9 cellular contexts compared by ENCODE assay signal in genomic region chr9:127311239-127311741, GRCh38. TPM values are rescaled to one million over a fixed set of nuclear protein-coding genes. Genes with fewer than 3 reads are reported as not detected.
A peak's percentile ranks its signal among the peaks of the same experiment; 100 is the strongest.
DNase-seq lines count a peak whose midpoint lies in the region; ATAC-seq and TF ChIP-seq lines count a peak whose summit lies in the region.
"Had no signal": no experiment of that assay in that cellular context is flagged by ENCODE, and none has a peak within 500 bp of the region (broad histone marks: within the 10 kb centered on the region; RNA-seq: fewer than 3 reads in every experiment).

No MANE protein-coding gene starts in this region.

- H3K9ac ChIP-seq in IMR-90 (ENCODE audit: low read depth, low read length): no peak overlapping the region

- TF ChIP-seq POLR2A in IMR-90 (IDR thresholded peaks at IDR 0.05; ENCODE audit: low read depth, low read length): no peak
- no peak for TF ChIP-seq POLR2A in gastrocnemius medialis (IDR thresholded peaks at IDR 0.05)

- no peak for ATAC-seq in CD8-positive, alpha-beta T cell
- ATAC-seq in IMR-90 (ENCODE audit: low read depth): peak; percentile 48
- peak; percentile 46 to 49 for ATAC-seq in gastrocnemius medialis
- no peak for ATAC-seq in HG03460 (IDR thresholded peaks at IDR 0.05; ENCODE audit: unreplicated experiment)
- no peak for ATAC-seq in HG03469 (IDR thresholded peaks at IDR 0.05; ENCODE audit: unreplicated experiment)

- H3K4me3 ChIP-seq in CD8-positive, alpha-beta T cell (ENCODE audit: low read depth, low read length): no peak overlapping the region
- H3K4me3 ChIP-seq in IMR-90 (ENCODE audit: insufficient read depth, low read depth, low read length) (no peak overlapping the region), gastrocnemius medialis (no peak overlapping the region)

- no peak overlapping the region for H2BK120ac ChIP-seq in IMR-90 (ENCODE audit: low read depth, low read length)

- no peak overlapping the region for H2BK20ac ChIP-seq in IMR-90 (ENCODE audit: low read depth, low read length)

- TF ChIP-seq CTCF in CD8-positive, alpha-beta T cell (IDR thresholded peaks at IDR 0.05): no peak
- TF ChIP-seq CTCF in IMR-90 (conservative IDR thresholded peaks at IDR 0.05; ENCODE audit: low read depth, low read length) (peak; percentile 33; the same call in 1 of the 2 replicates), gastrocnemius medialis (IDR thresholded peaks at IDR 0.05 in 4 of 5, conservative IDR thresholded peaks at IDR 0.05 in 1 of 5) (peak in 3 of 5 experiments; percentile 30 to 63 (median 49))

- dilution Hi-C loops in IMR-90 (cut with HindIII; ENCODE audit: low sequenced_read_pairs, unreplicated experiment): no loop called here

- CTCF ChIA-PET in CD8-positive, alpha-beta T cell (lab: Charles Lee): interaction anchor here (1.1 to 1.6 kb wide), 9 partner anchors 9 to 277 kb away, joined by 3 to 9 read pairs (median 4); partner anchors contain the start of gene SLC2A8
- CTCF ChIA-PET in IMR-90 (lab: Yijun Ruan, JAX): interaction anchor here (0.6 kb wide), 1 partner anchor 86 kb away, joined by 5 read pairs; the partner anchor contains the start of gene SLC2A8

- H3K27ac Mint-ChIP-seq in CD8-positive, alpha-beta T cell: no peak overlapping the region

- H3K14ac ChIP-seq in IMR-90 (replicated peaks; ENCODE audit: low read depth, low read length): no peak overlapping the region

- no peaks in the 10 kb centered on the region for H3K36me3 ChIP-seq in CD8-positive, alpha-beta T cell (ENCODE audit: insufficient read depth, low read length)
- H3K36me3 ChIP-seq in IMR-90 (ENCODE audit: control insufficient read depth, insufficient read depth, low read length): no peaks in the 10 kb centered on the region
- no peaks in the 10 kb centered on the region for H3K36me3 ChIP-seq in gastrocnemius medialis

- H2BK5ac ChIP-seq in IMR-90 (ENCODE audit: low read depth, low read length, poor library complexity, severe bottlenecking): no peak overlapping the region

- 0 out of 2 replicates have a peak overlapping the region, but pooled peaks have one; percentile 20 for H3K4me2 ChIP-seq in IMR-90 (ENCODE audit: low read depth, low read length)

- no peak overlapping the region for H4K5ac ChIP-seq in IMR-90 (ENCODE audit: low read depth, low read length)

- no peak overlapping the region for H2AK9ac ChIP-seq in IMR-90 (replicated peaks; ENCODE audit: low read depth, low read length, poor library complexity)

- no peak overlapping the region for H3K18ac ChIP-seq in IMR-90 (ENCODE audit: low read depth, low read length)

- no peaks in the 10 kb centered on the region for H3K27me3 ChIP-seq in CD8-positive, alpha-beta T cell (ENCODE audit: insufficient read depth, low read length)
- H3K27me3 ChIP-seq in IMR-90 (ENCODE audit: control insufficient read depth, insufficient read depth, low read length) (no peaks in the 10 kb centered on the region), gastrocnemius medialis (no peaks in the 10 kb centered on the region)

- no peak overlapping the region for H3K56ac ChIP-seq in IMR-90 (ENCODE audit: extremely low read depth, insufficient read depth, low read length)

- peak; percentile 31; the same call in 1 of the 2 replicates for TF ChIP-seq RAD21 in IMR-90 (IDR thresholded peaks at IDR 0.05; ENCODE audit: low read length)

- H4K20me1 ChIP-seq in IMR-90 (ENCODE audit: insufficient read depth, low read length): no peaks in the 10 kb centered on the region

- no peaks in the 10 kb centered on the region for H3K9me1 ChIP-seq in IMR-90 (ENCODE audit: insufficient read depth, low read length)

- peak in 5 of 7 experiments; percentile 6 to 52 (median 25) for DNase-seq in CD8-positive, alpha-beta T cell
- peak; percentile 36 for DNase-seq in IMR-90
- DNase-seq in activated CD4-positive, alpha-beta T cell treated with anti-CD3 and anti-CD28 coated beads, Interleukin-2, amount 50 U/mL, for 1 hour: peak; percentile 18
- DNase-seq in fibroblast of the conjunctiva (ENCODE audit: low read depth): peak; percentile 35
- DNase-seq in gastrocnemius medialis: peak in 1 of 2 donors; percentile 42
- no peak for DNase-seq in midbrain (lab: John Stamatoyannopoulos, UW)

- no peaks in the 10 kb centered on the region for H3K9me3 Mint-ChIP-seq in CD8-positive, alpha-beta T cell

- H3K23ac ChIP-seq in IMR-90 (ENCODE audit: low read depth, low read length): no peak overlapping the region

- H3K4ac ChIP-seq in IMR-90 (ENCODE audit: low read depth, low read length): no peak overlapping the region

- H3K79me1 ChIP-seq in IMR-90 (ENCODE audit: low read depth in 1 of 2, low read length in 2 of 2): no peaks in the 10 kb centered on the region

- H3K4me1 Mint-ChIP-seq in CD8-positive, alpha-beta T cell (ENCODE audit: low read depth): no peaks in the 10 kb centered on the region

- no peak overlapping the region for H3K4me3 Mint-ChIP-seq in CD8-positive, alpha-beta T cell

- H2AFZ ChIP-seq in IMR-90 (replicated peaks; ENCODE audit: low read length, poor library complexity): peak overlapping the region; percentile 67

- no peaks in the 10 kb centered on the region for H3K9me3 ChIP-seq in CD8-positive, alpha-beta T cell (ENCODE audit: low read length)
- H3K9me3 ChIP-seq in IMR-90 (ENCODE audit: control insufficient read depth, insufficient read depth, low read length): no peaks in the 10 kb centered on the region
- H3K9me3 ChIP-seq in gastrocnemius medialis: no peaks in the 10 kb centered on the region

- BruUV-seq in IMR-90 (replicated peaks; lab: Mats Ljungman, UMichigan): no TSS peak

- H2BK15ac ChIP-seq in IMR-90 (ENCODE audit: low read depth, low read length): no peak overlapping the region

- intact Hi-C loops in CD8-positive, alpha-beta T cell (cut with DNase I, micrococcal nuclease): loop anchor here (2.0 to 10.0 kb wide), 5 partner anchors 104 to 611 kb away; partner anchors contain the start of genes LRSAM1 (in 1 of the 2), RPL12 (in 1 of the 2) and ZNF79 (in 1 of the 2)
- intact Hi-C loops in IMR-90 (cut with micrococcal nuclease): no loop called here
- intact Hi-C loops in gastrocnemius medialis (cut with DNase I; ENCODE audit: low total_unique reads): loop anchor here (2.0 kb wide), 1 partner anchor 88 kb away; no protein-coding TSS in a partner anchor

- in situ Hi-C loops in IMR-90 (cut with MboI; ENCODE audit: low sequenced_read_pairs): no loop called here
- in situ Hi-C loops in gastrocnemius medialis (cut with MboI; ENCODE audit: low sequenced_read_pairs in 4 of 4): no loop called here

- H3K4me1 ChIP-seq in CD8-positive, alpha-beta T cell (ENCODE audit: insufficient read depth, low read length): no peaks in the 10 kb centered on the region
- peaks cover 5% of the 10 kb centered on the region for H3K4me1 ChIP-seq in IMR-90 (ENCODE audit: control insufficient read depth, insufficient read depth, low read length)
- H3K4me1 ChIP-seq in gastrocnemius medialis: peaks cover 39 to 42% of the 10 kb centered on the region in 2 donors

- peak overlapping the region in 1 of 2 experiments; percentile 22; a peak in 1 of 4 replicates for H4K8ac ChIP-seq in IMR-90 (ENCODE audit: low read depth in 2 of 2, low read length in 2 of 2)

- H3K27me3 Mint-ChIP-seq in CD8-positive, alpha-beta T cell (ENCODE audit: low read depth): peaks cover 25% of the 10 kb centered on the region

- no CpG with 5 or more reads among the region's 5 CpGs for WGBS in IMR-90 (ENCODE audit: extremely low coverage in 2 of 2, insufficient read length in 1 of 2), 2 experiments

- POLR2A ChIA-PET in CD8-positive, alpha-beta T cell (lab: Charles Lee): interaction anchor here (0.6 to 0.7 kb wide), 2 partner anchors 9 to 77 kb away, joined by 3 to 8 read pairs; no protein-coding TSS in a partner anchor
- POLR2A ChIA-PET in IMR-90 (lab: Charles Lee; ENCODE audit: unreplicated experiment): no interaction called here

- H4K91ac ChIP-seq in IMR-90 (ENCODE audit: insufficient read depth, low read depth, low read length): no peak overlapping the region

- no peak overlapping the region for H3K27ac ChIP-seq in CD8-positive, alpha-beta T cell (ENCODE audit: low read depth, low read length)
- H3K27ac ChIP-seq in IMR-90 (ENCODE audit: insufficient read depth, low read length) (no peak overlapping the region), gastrocnemius medialis (peak overlapping the region; percentile 40 to 79 (median 63))
- H3K27ac ChIP-seq: HL-60 had no signal

- no peaks in the 10 kb centered on the region for H3K36me3 Mint-ChIP-seq in CD8-positive, alpha-beta T cell

- H2AK5ac ChIP-seq in IMR-90 (ENCODE audit: low read depth, low read length): no peak overlapping the region

TF ChIP-seq in IMR-90, 13 proteins besides CTCF, POLR2A, EP300 and RAD21:
- TF ChIP-seq MAFK (IDR thresholded peaks at IDR 0.05; ENCODE audit: low read depth, low read length) (no peak), ELK1 (IDR thresholded peaks at IDR 0.05; ENCODE audit: borderline replicate concordance, low read depth, low read length) (no peak), CEBPB (IDR thresholded peaks at IDR 0.05; ENCODE audit: low read depth, low read length) (peak; percentile 18; the same call in 1 of the 2 replicates)
- TF ChIP-seq, protein P1, sequence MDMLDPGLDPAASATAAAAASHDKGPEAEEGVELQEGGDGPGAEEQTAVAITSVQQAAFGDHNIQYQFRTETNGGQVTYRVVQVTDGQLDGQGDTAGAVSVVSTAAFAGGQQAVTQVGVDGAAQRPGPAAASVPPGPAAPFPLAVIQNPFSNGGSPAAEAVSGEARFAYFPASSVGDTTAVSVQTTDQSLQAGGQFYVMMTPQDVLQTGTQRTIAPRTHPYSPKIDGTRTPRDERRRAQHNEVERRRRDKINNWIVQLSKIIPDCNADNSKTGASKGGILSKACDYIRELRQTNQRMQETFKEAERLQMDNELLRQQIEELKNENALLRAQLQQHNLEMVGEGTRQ (IDR thresholded peaks at IDR 0.05; ENCODE audit: low read depth, low read length): no peak
TF ChIP-seq in IMR-90: peak in this region for 1.

RNA-seq across cellular contexts. Expression of gene GARNL3, which starts 46.7 kb away (rescaled TPM):
- under 1 TPM; 0.49 to 0.72 TPM for total RNA-seq in CD8-positive, alpha-beta T cell
- total RNA-seq in IMR-90 (2012; rRNA removed) (3.9 and 5.0 TPM in 2 replicates), gastrocnemius medialis (1 to 10 TPM; 2.5 to 5.7 (median 3.0) TPM)
- polyA plus RNA-seq in IMR-90 (2012; rRNA removed): 1.9 and 2.2 TPM in 2 replicates
- polyA plus RNA-seq in IMR-90 (2012; cell fraction: cytosol; rRNA removed): 0.91 and 1.0 TPM in 2 replicates
- polyA plus RNA-seq in IMR-90 (2012; cell fraction: nucleus; rRNA removed; ENCODE audit: low replicate concordance): 3.1 and 10.9 TPM in 2 replicates

Comparison
In these comparisons a context has a peak if more than half of its experiments do, and no peak if none do; other contexts are left out.
1. ATAC-seq: peak in IMR-90 (single experiment) and gastrocnemius medialis (2 of 2); none in CD8-positive, alpha-beta T cell (single experiment), HG03460 (single experiment) and HG03469 (single experiment).
2. H3K27ac ChIP-seq: peak in gastrocnemius medialis (4 of 4); none in CD8-positive, alpha-beta T cell (single experiment) and IMR-90 (single experiment).